ENCODE assay signal across 8 cellular contexts in genomic region chr22:30421695-30422480, GRCh38. TPM values are rescaled to one million over a fixed set of nuclear protein-coding genes. Genes with fewer than 3 reads are reported as not detected.
A peak's percentile ranks its signal among the peaks of the same experiment; 100 is the strongest.
DNase-seq lines count a peak whose midpoint lies in the region; ATAC-seq, FAIRE-seq and TF ChIP-seq lines count a peak whose summit lies in the region.

No MANE protein-coding gene starts in this region.

- FAIRE-seq in K562 (lab: Jason Lieb, UNC): peak; percentile 91

- H3K79me2 ChIP-seq in K562 (ENCODE audit: control insufficient read depth, insufficient read depth, low read length): peaks cover 61% of the 10 kb centered on the region

- peaks cover 4 to 54% (median 33%) of the 10 kb centered on the region in 12 donors for H3K4me1 ChIP-seq in heart left ventricle
- H3K4me1 ChIP-seq in K562 (replicated peaks in 1 of 2; ENCODE audit: control insufficient read depth in 2 of 2, insufficient read depth in 2 of 2, low read length in 2 of 2): peaks cover 44 to 46% of the 10 kb centered on the region in 2 experiments
- H3K4me1 ChIP-seq in upper lobe of right lung: peaks cover 35% of the 10 kb centered on the region

- peak overlapping the region; percentile 94 for H3K4me2 ChIP-seq in K562 (ENCODE audit: insufficient read depth, low read length)

- H3K36me3 ChIP-seq in heart left ventricle: peaks cover 0 to 46% (median 31%) of the 10 kb centered on the region in 9 donors
- peaks cover 21% of the 10 kb centered on the region for H3K36me3 ChIP-seq in K562 (ENCODE audit: control insufficient read depth, insufficient read depth, low read length)
- peaks cover 19% of the 10 kb centered on the region for H3K36me3 ChIP-seq in upper lobe of right lung

- 64 to 70% (median 66%) methylated on average over 8 of the region's 8 CpGs for WGBS in heart left ventricle, 4 donors
- WGBS in K562 (ENCODE audit: insufficient coverage, low coverage, missing lambda C conversion rate): 1% methylated on average over 6 of the region's 8 CpGs

- peak; percentile 88 for TF ChIP-seq EP300 in K562 (IDR thresholded peaks at IDR 0.05; ENCODE audit: low read length)

- TF ChIP-seq POLR2A in heart left ventricle (IDR thresholded peaks at IDR 0.05) (no peak), K562 (conservative IDR thresholded peaks at IDR 0.05) (peak; percentile 46)

- no peaks in the 10 kb centered on the region for H4K20me1 ChIP-seq in K562 (replicated peaks; ENCODE audit: control insufficient read depth, insufficient read depth, low read length)

- TF ChIP-seq RAD21 in K562 (CRISPR knock-in tag; conservative IDR thresholded peaks at IDR 0.05 in 1 of 2, IDR thresholded peaks at IDR 0.05 in 1 of 2): peak in 1 of 2 experiments; percentile 17; a peak in 1 of 4 replicates

- H3K9me1 ChIP-seq in K562 (ENCODE audit: control insufficient read depth, insufficient read depth, low read length): no peaks in the 10 kb centered on the region

- no TSS peak for BruUV-seq in K562 (replicated peaks; lab: Mats Ljungman, UMichigan)

- H3K27ac ChIP-seq in heart left ventricle: peak overlapping the region in 10 of 12 donors; percentile 89 to 99 (median 97)
- H3K27ac ChIP-seq in K562 (ENCODE audit: extremely low read depth, low read depth, low read length): peak overlapping the region; percentile 94
- H3K27ac ChIP-seq in upper lobe of right lung: peak overlapping the region; percentile 97

- TF ChIP-seq CTCF in heart left ventricle (IDR thresholded peaks at IDR 0.05) (no peak), K562 (IDR thresholded peaks at IDR 0.05 in 2 of 3, conservative IDR thresholded peaks at IDR 0.05 in 1 of 3; ENCODE audit: insufficient read depth in 2 of 3, low read depth in 1 of 3, low read length in 3 of 3) (no peak; a peak in 1 of 6 replicates), upper lobe of right lung (IDR thresholded peaks at IDR 0.05) (no peak)

- peak overlapping the region in 5 of 12 donors; percentile 68 to 88 (median 71) for H3K4me3 ChIP-seq in heart left ventricle
- peak overlapping the region; percentile 59 for H3K4me3 ChIP-seq in K562
- H3K4me3 ChIP-seq in upper lobe of right lung: no peak overlapping the region

- H3K9ac ChIP-seq in K562 (ENCODE audit: insufficient read depth in 1 of 2, low read depth in 2 of 2, low read length in 2 of 2): peak overlapping the region; percentile 94

- in situ Hi-C loops in K562 (cut with MboI): no loop called here

- H2AFZ ChIP-seq in K562 (ENCODE audit: low read depth, low read length): no peak overlapping the region

- DNase-seq in heart left ventricle (no peak), Right ventricle myocardium superior (no peak), K562 (ENCODE audit: extremely low read depth in 1 of 4, low spot score in 3 of 4) (peak in 3 of 4 experiments; percentile 25 to 86 (median 77)), lung microvascular endothelial cell (ENCODE audit: low read depth in 2 of 2) (peak; percentile 58 to 92), upper lobe of right lung (no peak), hepatic stellate cell (ENCODE audit: low spot score) (no peak)
- DNase-seq in stimulated activated CD4-positive, alpha-beta T cell treated with anti-CD3 and anti-CD28 coated beads, Interleukin-2, amount 100 ng/mL, for 24 hours: no peak

- CTCF ChIA-PET in K562 (lab: Yijun Ruan, JAX; ENCODE audit: low intra/inter-chr PET ratio): no interaction called here

- H3K27me3 ChIP-seq in heart left ventricle (no peaks in the 10 kb centered on the region), K562 (ENCODE audit: control insufficient read depth in 2 of 2, insufficient read depth in 2 of 2, low read length in 2 of 2) (no peaks in the 10 kb centered on the region), upper lobe of right lung (no peaks in the 10 kb centered on the region)

- POLR2A ChIA-PET in K562 (lab: Yijun Ruan, JAX): interaction anchor here (0.7 to 3.2 kb wide), 10 partner anchors 8 to 153 kb away, joined by 3 to 17 read pairs (median 4); no protein-coding TSS in a partner anchor

- H3K9me3 ChIP-seq in heart left ventricle (no peaks in the 10 kb centered on the region), K562 (replicated peaks; ENCODE audit: control insufficient read depth, insufficient read depth, low read depth, low read length) (no peaks in the 10 kb centered on the region; the same call in 1 of the 2 replicates), upper lobe of right lung (no peaks in the 10 kb centered on the region)

- intact Hi-C loops in heart left ventricle (cut with DNase I) (loop anchor here in 3 of 10 donors (10.0 kb wide), 2 partner anchors 163 to 183 kb away; partner anchors contain the start of gene TCN2 (in 2 of the 3)), Right ventricle myocardium superior (cut with DNase I) (no loop called here), K562 (cut with micrococcal nuclease) (no loop called here), upper lobe of right lung (cut with DNase I) (no loop called here)

- ATAC-seq in heart left ventricle (no peak), Right ventricle myocardium superior (ENCODE audit: poor library complexity) (no peak), K562 (peak; percentile 38), upper lobe of right lung (no peak), HG03139 (IDR thresholded peaks at IDR 0.05; ENCODE audit: unreplicated experiment) (no peak)

RNA-seq across cellular contexts. Expression of gene MTFP1, which starts 3.7 kb away (rescaled TPM):
- total RNA-seq in heart left ventricle (10 to 100 TPM in 7 of 9 donors, 1 to 10 TPM in 2; 5.0 to 44.0 (median 15.9) TPM), Right ventricle myocardium superior (15.1 TPM), K562 (2014; rRNA removed) (52.0 and 66.0 TPM in 2 replicates), K562 (2014; rRNA removed; fragmentation: Illumina TruSeq; extraction: Trizol) (25.2 and 30.1 TPM in 2 replicates), K562 (2015; rRNA removed; fragmentation: Illumina TruSeq; extraction: Trizol) (34.0 and 38.4 TPM in 2 replicates), K562 (2021) (43.3 and 45.8 TPM in 2 replicates), lung microvascular endothelial cell (17.7 and 24.0 TPM in 2 replicates), upper lobe of right lung (11.3 TPM)
- polyA plus RNA-seq in heart left ventricle (100 to 1,000 TPM in 1 of 2 donors, 10 to 100 TPM in 1; 36.2 to 139 TPM), K562 (2011; rRNA removed) (24.0 and 37.7 TPM in 2 replicates), K562 (2014; fragmentation: Illumina TruSeq; extraction: Trizol) (22.5 and 35.0 TPM in 2 replicates), K562 (2014; fragmentation: Nextera tagmentation; extraction: Ambion mirVana) (10 to 100 TPM; 10.7 to 17.5 TPM), K562 (2014; rRNA removed) (41.8 and 42.0 TPM in 2 replicates)
- total RNA-seq in K562 (2011; cell fraction: chromatin; rRNA removed; ENCODE audit: low replicate concordance): 10.0 and 26.7 TPM in 2 replicates
- 43.5 and 54.1 TPM in 2 replicates for total RNA-seq in K562 (2011; cell fraction: nucleolus; rRNA removed)
- 28.7 and 33.9 TPM in 2 replicates for total RNA-seq in K562 (2011; cell fraction: nucleoplasm; rRNA removed)
- 52.1 and 102 TPM in 2 replicates for polyA plus RNA-seq in K562 (2011; cell fraction: cytosol; rRNA removed)
- 36.8 and 44.5 TPM in 2 replicates for polyA plus RNA-seq in K562 (2011; cell fraction: nucleus; rRNA removed)
- polyA plus RNA-seq in K562 (2012): 37.8 and 39.6 TPM in 2 replicates
- 12.5 and 13.8 TPM in 2 replicates for polyA minus RNA-seq in K562 (2011; rRNA and poly(A)+ RNA removed)
- 18.5 and 20.8 TPM in 2 replicates for polyA minus RNA-seq in K562 (2011; cell fraction: cytosol; rRNA and poly(A)+ RNA removed)
- polyA minus RNA-seq in K562 (2011; cell fraction: nucleus; rRNA and poly(A)+ RNA removed): 19.5 and 23.8 TPM in 2 replicates

RNA-seq across cellular contexts. Expression of gene SEC14L2, which starts 25.1 kb away (rescaled TPM):
- total RNA-seq in heart left ventricle: 1 to 10 TPM in 5 of 9 donors, under 1 TPM in 4; 0.35 to 3.9 (median 1.6) TPM
- polyA plus RNA-seq in heart left ventricle: 10 to 100 TPM in 1 of 2 donors, under 1 TPM in 1; 0.30 to 11.2 TPM
- 1.5 TPM for total RNA-seq in Right ventricle myocardium superior
- 0.44 and 0.46 TPM in 2 replicates for total RNA-seq in K562 (2011; cell fraction: chromatin; rRNA removed; ENCODE audit: low replicate concordance)
- total RNA-seq in K562 (2011; cell fraction: nucleolus; rRNA removed): 0.67 and 1.1 TPM in 2 replicates
- total RNA-seq in K562 (2011; cell fraction: nucleoplasm; rRNA removed): 0.81 and 1.2 TPM in 2 replicates
- total RNA-seq in K562 (2014; rRNA removed): 0.05 and 0.08 TPM in 2 replicates
- 0.04 and 0.06 TPM in 2 replicates for total RNA-seq in K562 (2014; rRNA removed; fragmentation: Illumina TruSeq; extraction: Trizol)
- 0.11 TPM in 2 replicates for total RNA-seq in K562 (2015; rRNA removed; fragmentation: Illumina TruSeq; extraction: Trizol)
- 0.04 and 0.16 TPM in 2 replicates for total RNA-seq in K562 (2021)
- polyA plus RNA-seq in K562 (2011; rRNA removed): 0.07 and 0.11 TPM in 2 replicates
- polyA plus RNA-seq in K562 (2011; cell fraction: cytosol; rRNA removed): 0.03 and 0.07 TPM in 2 replicates
- 0.23 and 0.29 TPM in 2 replicates for polyA plus RNA-seq in K562 (2011; cell fraction: nucleus; rRNA removed)
- 0.36 and 0.39 TPM in 2 replicates for polyA plus RNA-seq in K562 (2012)
- 0.06 and 0.12 TPM in 2 replicates for polyA plus RNA-seq in K562 (2014; fragmentation: Illumina TruSeq; extraction: Trizol)
- under 1 TPM; 0.10 to 0.17 TPM for polyA plus RNA-seq in K562 (2014; fragmentation: Nextera tagmentation; extraction: Ambion mirVana)
- 0.03 TPM in 1 of 2 replicates, not detected in the other for polyA plus RNA-seq in K562 (2014; rRNA removed)
- polyA minus RNA-seq in K562 (2011; rRNA and poly(A)+ RNA removed): 0.21 and 0.46 TPM in 2 replicates
- not detected in 2 replicates for polyA minus RNA-seq in K562 (2011; cell fraction: cytosol; rRNA and poly(A)+ RNA removed)
- 0.54 and 1.3 TPM in 2 replicates for polyA minus RNA-seq in K562 (2011; cell fraction: nucleus; rRNA and poly(A)+ RNA removed)
- total RNA-seq in lung microvascular endothelial cell: 7.8 and 8.1 TPM in 2 replicates
- total RNA-seq in upper lobe of right lung: 7.1 TPM

RNA-seq across cellular contexts. Expression of gene RNF215, which starts 34.7 kb away (rescaled TPM):
- total RNA-seq in heart left ventricle: 10 to 100 TPM in 1 of 9 donors, 1 to 10 TPM in 8; 3.3 to 12.2 (median 6.7) TPM
- polyA plus RNA-seq in heart left ventricle: 1 to 10 TPM; 4.2 to 7.0 TPM
- total RNA-seq in Right ventricle myocardium superior: 4.3 TPM
- 27.4 and 48.7 TPM in 2 replicates for total RNA-seq in K562 (2011; cell fraction: chromatin; rRNA removed; ENCODE audit: low replicate concordance)
- 28.0 and 30.2 TPM in 2 replicates for total RNA-seq in K562 (2011; cell fraction: nucleolus; rRNA removed)
- total RNA-seq in K562 (2011; cell fraction: nucleoplasm; rRNA removed): 20.8 and 23.6 TPM in 2 replicates
- 4.0 and 4.7 TPM in 2 replicates for total RNA-seq in K562 (2014; rRNA removed)
- 1.7 and 2.7 TPM in 2 replicates for total RNA-seq in K562 (2014; rRNA removed; fragmentation: Illumina TruSeq; extraction: Trizol)
- 2.2 and 2.3 TPM in 2 replicates for total RNA-seq in K562 (2015; rRNA removed; fragmentation: Illumina TruSeq; extraction: Trizol)
- 6.8 and 9.2 TPM in 2 replicates for total RNA-seq in K562 (2021)
- 5.6 and 7.1 TPM in 2 replicates for polyA plus RNA-seq in K562 (2011; rRNA removed)
- polyA plus RNA-seq in K562 (2011; cell fraction: cytosol; rRNA removed): 5.7 and 6.6 TPM in 2 replicates
- 45.1 and 65.6 TPM in 2 replicates for polyA plus RNA-seq in K562 (2011; cell fraction: nucleus; rRNA removed)
- 4.8 and 8.3 TPM in 2 replicates for polyA plus RNA-seq in K562 (2012)
- polyA plus RNA-seq in K562 (2014; fragmentation: Illumina TruSeq; extraction: Trizol): 2.1 and 3.9 TPM in 2 replicates
- under 1 TPM; 0.08 to 0.10 TPM for polyA plus RNA-seq in K562 (2014; fragmentation: Nextera tagmentation; extraction: Ambion mirVana)
- polyA plus RNA-seq in K562 (2014; rRNA removed): 7.2 and 9.8 TPM in 2 replicates
- 2.4 and 4.7 TPM in 2 replicates for polyA minus RNA-seq in K562 (2011; rRNA and poly(A)+ RNA removed)
- polyA minus RNA-seq in K562 (2011; cell fraction: cytosol; rRNA and poly(A)+ RNA removed): 4.0 and 6.6 TPM in 2 replicates
- polyA minus RNA-seq in K562 (2011; cell fraction: nucleus; rRNA and poly(A)+ RNA removed): 7.2 and 8.2 TPM in 2 replicates
- 12.0 and 23.8 TPM in 2 replicates for total RNA-seq in lung microvascular endothelial cell
- total RNA-seq in upper lobe of right lung: 16.5 TPM

RNA-seq across cellular contexts. Expression of gene SEC14L3, which starts 49.9 kb away (rescaled TPM):
- total RNA-seq in heart left ventricle (not detected), Right ventricle myocardium superior (not detected), K562 (2014; rRNA removed) (not detected in 2 replicates), K562 (2014; rRNA removed; fragmentation: Illumina TruSeq; extraction: Trizol) (not detected in 2 replicates), K562 (2015; rRNA removed; fragmentation: Illumina TruSeq; extraction: Trizol) (not detected in 2 replicates), K562 (2021) (not detected in 2 replicates), lung microvascular endothelial cell (not detected in 2 replicates), upper lobe of right lung (not detected)
- polyA plus RNA-seq in heart left ventricle (not detected), K562 (2011; rRNA removed) (not detected in 2 replicates), K562 (2014; fragmentation: Illumina TruSeq; extraction: Trizol) (not detected in 2 replicates), K562 (2014; fragmentation: Nextera tagmentation; extraction: Ambion mirVana) (not detected), K562 (2014; rRNA removed) (not detected in 2 replicates)
- not detected in 2 replicates for total RNA-seq in K562 (2011; cell fraction: chromatin; rRNA removed; ENCODE audit: low replicate concordance)
- total RNA-seq in K562 (2011; cell fraction: nucleolus; rRNA removed): not detected in 2 replicates
- not detected in 2 replicates for total RNA-seq in K562 (2011; cell fraction: nucleoplasm; rRNA removed)
- 0.04 TPM in 1 of 2 replicates, not detected in the other for polyA plus RNA-seq in K562 (2011; cell fraction: cytosol; rRNA removed)
- not detected in 2 replicates for polyA plus RNA-seq in K562 (2011; cell fraction: nucleus; rRNA removed)
- not detected in 2 replicates for polyA plus RNA-seq in K562 (2012)
- not detected in 2 replicates for polyA minus RNA-seq in K562 (2011; rRNA and poly(A)+ RNA removed)
- polyA minus RNA-seq in K562 (2011; cell fraction: cytosol; rRNA and poly(A)+ RNA removed): not detected in 2 replicates
- not detected in 2 replicates for polyA minus RNA-seq in K562 (2011; cell fraction: nucleus; rRNA and poly(A)+ RNA removed)

Comparison
In these comparisons a context has a peak if more than half of its experiments do, and no peak if none do; other contexts are left out.
1. DNase-seq: peak in K562 (3 of 4) and lung microvascular endothelial cell (2 of 2); none in heart left ventricle (0 of 5), Right ventricle myocardium superior (single experiment), upper lobe of right lung (single experiment), hepatic stellate cell (single experiment) and stimulated activated CD4-positive, alpha-beta T cell treated with anti-CD3 and anti-CD28 coated beads, Interleukin-2, amount 100 ng/mL, for 24 hours (0 of 2).
2. Peak in every context shown above with its lines, with median percentiles within 50 percentile points of each other: H3K27ac ChIP-seq.